ENCODE assay signal across 14 cellular contexts in genomic region chr6:102798631-102799030, GRCh38.
A peak's percentile ranks its signal among the peaks of the same experiment; 100 is the strongest.
DNase-seq lines count a peak whose midpoint lies in the region; TF ChIP-seq lines count a peak whose summit lies in the region.
"Had no signal": no experiment of that assay in that cellular context is flagged by ENCODE, and none has a peak within 500 bp of the region (broad histone marks: within the 10 kb centered on the region; RNA-seq: fewer than 3 reads in every experiment).

No MANE protein-coding gene starts in this region.

- H3K4me2 ChIP-seq in SK-N-SH, result no peak overlapping the region

- H2AFZ ChIP-seq in SK-N-SH (ENCODE audit: low read depth), result no peak overlapping the region

- H3K4me3 ChIP-seq in SK-N-SH (ENCODE audit: low read depth in 2 of 2, low read length in 1 of 2), result no peak overlapping the region
- H3K4me3 ChIP-seq: ovary had no signal

- H3K27me3 Mint-ChIP-seq in endothelial cell (ENCODE audit: unreplicated experiment), result peaks cover 1% of the 10 kb centered on the region
- H3K27me3 Mint-ChIP-seq in nephron (ENCODE audit: low read depth), result no peaks in the 10 kb centered on the region

- H3K27ac Mint-ChIP-seq in endothelial cell (ENCODE audit: unreplicated experiment) (no peak overlapping the region), nephron (no peak overlapping the region)

- H3K4me1 Mint-ChIP-seq in endothelial cell (ENCODE audit: unreplicated experiment), result no peaks in the 10 kb centered on the region
- H3K4me1 Mint-ChIP-seq in nephron, result no peaks in the 10 kb centered on the region

- H3K4me1 ChIP-seq in ES-I3 (ENCODE audit: insufficient read depth, low read length) (no peaks in the 10 kb centered on the region), SK-N-SH (ENCODE audit: control insufficient read depth in 1 of 2, insufficient read depth in 2 of 2, low read depth in 1 of 2, low read length in 1 of 2) (no peaks in the 10 kb centered on the region; a peak in 1 of 4 replicates)

- H3K79me2 ChIP-seq in SK-N-SH (ENCODE audit: insufficient read depth), result no peaks in the 10 kb centered on the region

- CTCF ChIA-PET in SK-N-SH (lab: Yijun Ruan, JAX), result no interaction called here

- no peaks in the 10 kb centered on the region for H3K36me3 ChIP-seq in ES-I3 (ENCODE audit: insufficient read depth, low read length)
- no peaks in the 10 kb centered on the region for H3K36me3 ChIP-seq in SK-N-SH (replicated peaks in 1 of 2; ENCODE audit: control insufficient read depth in 1 of 2, insufficient read depth in 2 of 2, low read length in 1 of 2)
- H3K36me3 ChIP-seq: ovary had no signal

- H3K27ac ChIP-seq in SK-N-SH (ENCODE audit: low read depth in 2 of 2, low read length in 1 of 2), result no peak overlapping the region
- H3K27ac ChIP-seq: ovary had no signal

- DNase-seq in NCI-H2171 treated with DMSO at 0.1 percent for 48 hours (lab: John Stamatoyannopoulos, UW) (peak; percentile 43), endothelial cell (ENCODE audit: low spot score) (peak; percentile 56), T-helper 9 cell (no peak), NCI-H82 (lab: John Stamatoyannopoulos, UW) (no peak), SK-N-SH (no peak)
- DNase-seq in stimulated activated CD4-positive, alpha-beta T cell treated with anti-CD3 and anti-CD28 coated beads, Interleukin-4, amount 100 ng/mL, for 24 hours, result no peak
- DNase-seq: activated T-cell treated with anti-CD3 and anti-CD28 coated beads, Interleukin-2, amount 50 U/mL, for 4 hours; AML-193; amniotic stem cell; DND-41; effector CD4-positive, alpha-beta T cell; ovary had no signal

- TF ChIP-seq CTCF in endothelial cell (IDR thresholded peaks at IDR 0.05; ENCODE audit: unreplicated experiment) (no peak), nephron (IDR thresholded peaks at IDR 0.05; ENCODE audit: unreplicated experiment in 3 of 3) (peak in 1 of 3 experiments; percentile 26), SK-N-SH (IDR thresholded peaks at IDR 0.05) (no peak)

- H3K4me3 Mint-ChIP-seq in endothelial cell (ENCODE audit: unreplicated experiment) (peak overlapping the region; percentile 95), nephron (peak overlapping the region; percentile 60 to 73 (median 72))
- H3K4me3 Mint-ChIP-seq: activated T-cell treated with anti-CD3 and anti-CD28 coated beads, Interleukin-2, amount 50 U/mL, for 4 hours had no signal

- no peaks in the 10 kb centered on the region for H4K20me1 ChIP-seq in SK-N-SH (ENCODE audit: insufficient read depth)

- H3K27me3 ChIP-seq in SK-N-SH (ENCODE audit: insufficient read depth), result no peaks in the 10 kb centered on the region
- H3K27me3 ChIP-seq: ovary had no signal

- no peaks in the 10 kb centered on the region for H3F3A ChIP-seq in SK-N-SH (replicated peaks; ENCODE audit: insufficient read depth)

- H3K36me3 Mint-ChIP-seq in endothelial cell (ENCODE audit: low read depth, unreplicated experiment) (no peaks in the 10 kb centered on the region), nephron (ENCODE audit: low read depth) (no peaks in the 10 kb centered on the region)

- peak overlapping the region; percentile 56 for H3K9ac ChIP-seq in ES-I3 (ENCODE audit: low read depth, low read length)
- H3K9ac ChIP-seq in SK-N-SH, result no peak overlapping the region

- POLR2A ChIA-PET in SK-N-SH (lab: Yijun Ruan, JAX), result no interaction called here

- no peak for TF ChIP-seq RAD21 in SK-N-SH (IDR thresholded peaks at IDR 0.05; ENCODE audit: low read length)

- H3K9me2 ChIP-seq in SK-N-SH, result no peaks in the 10 kb centered on the region; the same call in 1 of the 2 replicates

- H3K9me3 Mint-ChIP-seq in endothelial cell (ENCODE audit: unreplicated experiment) (no peaks in the 10 kb centered on the region), nephron (peaks cover 3% of the 10 kb centered on the region)

- H3K9me3 ChIP-seq in ES-I3 (ENCODE audit: control insufficient read depth, insufficient read depth, low read length), result no peaks in the 10 kb centered on the region
- no peaks in the 10 kb centered on the region for H3K9me3 ChIP-seq in SK-N-SH
- H3K9me3 ChIP-seq: ovary had no signal

- 62% methylated on average over 13 of the region's 13 CpGs for WGBS in SK-N-SH (ENCODE audit: low lambda C conversion rate)

- TF ChIP-seq EP300 in SK-N-SH (IDR thresholded peaks at IDR 0.05; ENCODE audit: borderline replicate concordance in 1 of 2, low read depth in 1 of 2, low read length in 1 of 2), result no peak

TF ChIP-seq in SK-N-SH, 30 proteins besides CTCF, POLR2A, EP300 and RAD21:
- no peak for TF ChIP-seq JUND (IDR thresholded peaks at IDR 0.05)
- no peak for TF ChIP-seq ZBTB33 (IDR thresholded peaks at IDR 0.05; ENCODE audit: borderline replicate concordance, low read depth)
- no peak for TF ChIP-seq FOXJ3 (CRISPR knock-in tag; IDR thresholded peaks at IDR 0.05)

Comparison
In these comparisons a context has a peak if more than half of its experiments do, and no peak if none do; other contexts are left out.
1. DNase-seq: peak in NCI-H2171 treated with DMSO at 0.1 percent for 48 hours (single experiment) and endothelial cell (single experiment); none in stimulated activated CD4-positive, alpha-beta T cell treated with anti-CD3 and anti-CD28 coated beads, Interleukin-4, amount 100 ng/mL, for 24 hours (single experiment), T-helper 9 cell (single experiment), NCI-H82 (single experiment) and SK-N-SH (single experiment).